In genomic region chr9:70409280-70409679, GRCh38 we compare ENCODE assay signal across 12 cellular contexts. TPM values are rescaled to one million over a fixed set of nuclear protein-coding genes. Genes with fewer than 3 reads are reported as not detected.
A peak's percentile ranks its signal among the peaks of the same experiment; 100 is the strongest.
DNase-seq lines count a peak whose midpoint lies in the region; TF ChIP-seq lines count a peak whose summit lies in the region.
"Had no signal": no experiment of that assay in that cellular context is flagged by ENCODE, and none has a peak within 500 bp of the region (broad histone marks: within the 10 kb centered on the region; RNA-seq: fewer than 3 reads in every experiment).

No MANE protein-coding gene starts in this region.

- no peak overlapping the region for H3K27ac Mint-ChIP-seq in activated naive CD8-positive, alpha-beta T cell
- H3K27ac Mint-ChIP-seq in CD14-positive monocyte = no peak overlapping the region

- H3K4me3 Mint-ChIP-seq in activated naive CD8-positive, alpha-beta T cell = peak overlapping the region; percentile 99
- H3K4me3 Mint-ChIP-seq in CD14-positive monocyte = no peak overlapping the region

- H3K4me1 Mint-ChIP-seq in activated naive CD8-positive, alpha-beta T cell (ENCODE audit: low read depth) = peaks cover 65% of the 10 kb centered on the region
- H3K4me1 Mint-ChIP-seq in CD14-positive monocyte = peaks cover 59% of the 10 kb centered on the region

- in situ Hi-C loops in GM23248 (cut with MboI) = no loop called here

- no peaks in the 10 kb centered on the region for H3K9me2 ChIP-seq in GM23248 (ENCODE audit: insufficient read depth)

- H3K27me3 ChIP-seq in GM23248 (replicated peaks; ENCODE audit: insufficient read depth) = no peaks in the 10 kb centered on the region
- H3K27me3 ChIP-seq in smooth muscle cell (ENCODE audit: low read depth) = no peaks in the 10 kb centered on the region

- peak overlapping the region; percentile 100 for H3K9ac ChIP-seq in GM23248
- no peak overlapping the region for H3K9ac ChIP-seq in smooth muscle cell (ENCODE audit: low read depth)
- H3K9ac ChIP-seq: parathyroid adenoma had no signal

- H3K4me3 ChIP-seq in GM23248 (peak overlapping the region; percentile 95), fibroblast of villous mesenchyme (ENCODE audit: low read depth, low read length) (peak overlapping the region; percentile 95), smooth muscle cell (peak overlapping the region; percentile 90)

- no peaks in the 10 kb centered on the region for H3K9me3 Mint-ChIP-seq in activated naive CD8-positive, alpha-beta T cell (ENCODE audit: low read depth)
- peaks cover 0 to 3% (median 0%) of the 10 kb centered on the region in 7 donors for H3K9me3 Mint-ChIP-seq in CD14-positive monocyte
- H3K9me3 Mint-ChIP-seq: effector memory CD8-positive, alpha-beta T cell had no signal

- no peaks in the 10 kb centered on the region for H4K20me1 ChIP-seq in GM23248 (ENCODE audit: insufficient read depth)
- H4K20me1 ChIP-seq in smooth muscle cell (ENCODE audit: low read depth) = peaks cover 4% of the 10 kb centered on the region

- peak overlapping the region; percentile 94 for H3K4me2 ChIP-seq in GM23248 (ENCODE audit: unreplicated experiment)
- H3K4me2 ChIP-seq in smooth muscle cell = peak overlapping the region; percentile 94

- H3K27ac ChIP-seq in GM23248 = peak overlapping the region; percentile 100
- peak overlapping the region; percentile 99 for H3K27ac ChIP-seq in smooth muscle cell (ENCODE audit: low read depth)

- H3K4me1 ChIP-seq in GM23248 (ENCODE audit: insufficient read depth) (peaks cover 46% of the 10 kb centered on the region), smooth muscle cell (ENCODE audit: low read depth) (peaks cover 18% of the 10 kb centered on the region)

- no peak for TF ChIP-seq CTCF in fibroblast of villous mesenchyme (IDR thresholded peaks at IDR 0.05; ENCODE audit: insufficient read depth, low read depth, low read length)
- TF ChIP-seq CTCF in smooth muscle cell (IDR thresholded peaks at IDR 0.05; ENCODE audit: borderline replicate concordance, insufficient read depth, poor library complexity, severe bottlenecking) = no peak
- TF ChIP-seq CTCF in CD14-positive monocyte (IDR thresholded peaks at IDR 0.05) = no peak

- DNase-seq in GM23248 = no peak
- DNase-seq in fibroblast of villous mesenchyme (ENCODE audit: low read depth) = peak; percentile 33
- no peak for DNase-seq in smooth muscle cell (lab: John Stamatoyannopoulos, UW; ENCODE audit: unreplicated experiment)
- no peak for DNase-seq in CD14-positive monocyte (ENCODE audit: low spot score)
- DNase-seq in AG08395 (ENCODE audit: low spot score) = no peak
- no peak for DNase-seq in germinal center (ENCODE audit: low spot score)
- DNase-seq: effector memory CD8-positive, alpha-beta T cell; NCI-H1694 treated with DMSO at 0.1 percent for 48 hours; NCI-H748 treated with DMSO at 0.1 percent for 48 hours; T1000 had no signal

- 81 to 83% methylated on average over 3 of the region's 3 CpGs for WGBS in GM23248 (ENCODE audit: low coverage in 1 of 2, low lambda C conversion rate in 2 of 2, missing lambda C conversion rate in 2 of 2), 2 experiments
- 94% methylated on average over 3 of the region's 3 CpGs for WGBS in smooth muscle cell (ENCODE audit: low lambda C conversion rate)

- no peaks in the 10 kb centered on the region for H3K36me3 Mint-ChIP-seq in activated naive CD8-positive, alpha-beta T cell
- peaks cover 0 to 3% of the 10 kb centered on the region in 2 donors for H3K36me3 Mint-ChIP-seq in CD14-positive monocyte

- intact Hi-C loops in CD14-positive monocyte (cut with micrococcal nuclease) = loop anchor here in 1 of 2 donors (10.0 kb wide), 1 partner anchor 64 kb away; no protein-coding TSS in a partner anchor

- no peak overlapping the region for H2AFZ ChIP-seq in GM23248
- no peak overlapping the region for H2AFZ ChIP-seq in smooth muscle cell (ENCODE audit: low read depth)
- H2AFZ ChIP-seq: parathyroid adenoma had no signal

- H3F3A ChIP-seq in GM23248 (ENCODE audit: insufficient read depth) (peaks cover 31% of the 10 kb centered on the region), smooth muscle cell (ENCODE audit: low read depth) (no peaks in the 10 kb centered on the region)

- no peaks in the 10 kb centered on the region for H3K27me3 Mint-ChIP-seq in activated naive CD8-positive, alpha-beta T cell
- H3K27me3 Mint-ChIP-seq in CD14-positive monocyte (ENCODE audit: low read depth in 3 of 3) = peaks cover 0 to 4% (median 2%) of the 10 kb centered on the region in 3 donors
- H3K27me3 Mint-ChIP-seq: effector memory CD8-positive, alpha-beta T cell had no signal

- H3K36me3 ChIP-seq in GM23248 (ENCODE audit: low read depth) = no peaks in the 10 kb centered on the region
- H3K36me3 ChIP-seq in smooth muscle cell (ENCODE audit: low read depth) = no peaks in the 10 kb centered on the region

- H3K9me3 ChIP-seq in GM23248 (ENCODE audit: low read depth) = no peaks in the 10 kb centered on the region
- no peaks in the 10 kb centered on the region for H3K9me3 ChIP-seq in smooth muscle cell (replicated peaks; ENCODE audit: low read depth)

- H3K79me2 ChIP-seq in GM23248 (ENCODE audit: insufficient read depth) (peaks cover 86% of the 10 kb centered on the region), smooth muscle cell (ENCODE audit: low read depth) (peaks cover 55% of the 10 kb centered on the region)

RNA-seq across cellular contexts. Expression of gene KLF9, which starts 5.2 kb away (rescaled TPM):
- total RNA-seq in GM23248 (2014; rRNA removed; shearing (Covaris generic)) = 14.3 and 14.5 TPM in 2 replicates
- polyA plus RNA-seq in GM23248 (2016; fragmentation: Nextera tagmentation; extraction: Ambion mirVana) = 2.5 and 2.6 TPM in 2 replicates
- total RNA-seq in fibroblast of villous mesenchyme = 34.5 and 37.1 TPM in 2 replicates
- 13.5 and 25.7 TPM in 2 replicates for total RNA-seq in smooth muscle cell
- polyA plus RNA-seq in smooth muscle cell = 2.9 and 3.2 TPM in 2 replicates
- polyA plus RNA-seq in CD14-positive monocyte = under 1 TPM; 0.18 to 0.72 TPM
